ENCODE assay signal across 13 cellular contexts in genomic region chr20:19928379-19929360, GRCh38.
DNase-seq lines count a peak whose midpoint lies in the region; ATAC-seq and TF ChIP-seq lines count a peak whose summit lies in the region.
"Had no signal": no experiment of that assay in that cellular context is flagged by ENCODE, and none has a peak within 500 bp of the region (broad histone marks: within the 10 kb centered on the region; RNA-seq: fewer than 3 reads in every experiment).

No MANE protein-coding gene starts in this region.

- no peaks in the 10 kb centered on the region for H3F3A ChIP-seq in GM23338 (replicated peaks; ENCODE audit: low read depth)

- peaks cover 5% of the 10 kb centered on the region for H3K27me3 Mint-ChIP-seq in GM23338 (ENCODE audit: insufficient read depth, low read depth, poor library complexity)
- H3K27me3 Mint-ChIP-seq: IgD-negative memory B cell had no signal

- H3K4me1 ChIP-seq in GM23338 (ENCODE audit: insufficient read depth) (no peaks in the 10 kb centered on the region; the same call in 1 of the 2 replicates), RWPE2 (ENCODE audit: insufficient read depth, poor library complexity, severe bottlenecking) (peaks cover 19% of the 10 kb centered on the region), gastroesophageal sphincter (peaks cover 0 to 55% (median 7%) of the 10 kb centered on the region in 3 donors)

- ATAC-seq in GM23338: no peak
- peak; percentile 99 for ATAC-seq in RWPE2 (ENCODE audit: low read depth)
- ATAC-seq in gastroesophageal sphincter: peak; percentile 61
- no peak for ATAC-seq in HG03095 (IDR thresholded peaks at IDR 0.05; ENCODE audit: unreplicated experiment)

- H3K79me2 ChIP-seq in GM23338 (replicated peaks; ENCODE audit: insufficient read depth): no peaks in the 10 kb centered on the region

- intact Hi-C loops in posterior vena cava (cut with DNase I): no loop called here

- no peak overlapping the region for H3K4me2 ChIP-seq in GM23338

- H3K36me3 Mint-ChIP-seq in GM23338 (ENCODE audit: low read depth): no peaks in the 10 kb centered on the region
- H3K36me3 Mint-ChIP-seq: IgD-negative memory B cell had no signal

- no peaks in the 10 kb centered on the region for H3K36me3 ChIP-seq in GM23338 (ENCODE audit: insufficient read depth)
- H3K36me3 ChIP-seq in RWPE2 (ENCODE audit: low read depth): no peaks in the 10 kb centered on the region
- H3K36me3 ChIP-seq in gastroesophageal sphincter: no peaks in the 10 kb centered on the region
- H3K36me3 ChIP-seq: vagina had no signal

- H3K4me3 ChIP-seq in GM23338 (no peak overlapping the region), RWPE2 (ENCODE audit: severe bottlenecking) (no peak overlapping the region), gastroesophageal sphincter (no peak overlapping the region)
- H3K4me3 ChIP-seq: vagina had no signal

- no peak overlapping the region for H2AFZ ChIP-seq in GM23338

- TF ChIP-seq CTCF in GM23338 (conservative IDR thresholded peaks at IDR 0.05; ENCODE audit: low read depth in 2 of 2) (no peak), RWPE2 (IDR thresholded peaks at IDR 0.05; ENCODE audit: poor library complexity, severe bottlenecking) (peak; percentile 18), gastroesophageal sphincter (IDR thresholded peaks at IDR 0.05) (no peak)

- no peaks in the 10 kb centered on the region for H3K9me3 ChIP-seq in RWPE2 (ENCODE audit: severe bottlenecking)
- no peaks in the 10 kb centered on the region for H3K9me3 ChIP-seq in gastroesophageal sphincter
- H3K9me3 ChIP-seq: vagina had no signal

- H3K9me2 ChIP-seq in GM23338 (ENCODE audit: insufficient read depth): peaks cover 3% of the 10 kb centered on the region; the same call in 1 of the 2 replicates

- H3K27me3 ChIP-seq in GM23338 (ENCODE audit: insufficient read depth): no peaks in the 10 kb centered on the region
- H3K27me3 ChIP-seq in RWPE2 (ENCODE audit: insufficient read depth, poor library complexity, severe bottlenecking): no peaks in the 10 kb centered on the region
- no peaks in the 10 kb centered on the region for H3K27me3 ChIP-seq in gastroesophageal sphincter
- H3K27me3 ChIP-seq: vagina had no signal

- no peak overlapping the region for H3K4me3 Mint-ChIP-seq in GM23338

- H3K4me1 Mint-ChIP-seq in GM23338: peaks cover 9% of the 10 kb centered on the region

- H3K27ac ChIP-seq in GM23338 (ENCODE audit: low read depth) (no peak overlapping the region), RWPE2 (ENCODE audit: poor library complexity, severe bottlenecking) (peak overlapping the region; percentile 80), gastroesophageal sphincter (peak overlapping the region in 2 of 4 donors; percentile 14 to 41)

- WGBS in gastroesophageal sphincter (ENCODE audit: low coverage in 1 of 2), 2 donors: 86 to 88% methylated on average over 3 to 4 of the region's 8 CpGs

- no peak for DNase-seq in GM23338 (ENCODE audit: low spot score)
- DNase-seq in RWPE2 (ENCODE audit: low spot score): peak; percentile 93
- DNase-seq in posterior vena cava (ENCODE audit: low spot score): peak; percentile 75
- no peak for DNase-seq in AG08395 (ENCODE audit: low spot score)
- no peak for DNase-seq in G401 (ENCODE audit: low spot score)
- no peak for DNase-seq in RKO (ENCODE audit: low spot score)
- DNase-seq: activated T-cell treated with anti-CD3 and anti-CD28 coated beads, Interleukin-2, amount 50 U/mL, for 48 hours; DMS153; NCI-H1930 had no signal

- no peak for TF ChIP-seq EP300 in gastroesophageal sphincter (IDR thresholded peaks at IDR 0.05)

- H3K27ac Mint-ChIP-seq in GM23338: peak overlapping the region; percentile 23; the same call in 1 of the 2 replicates
- H3K27ac Mint-ChIP-seq: IgD-negative memory B cell had no signal

- H3K9me3 Mint-ChIP-seq in GM23338: no peaks in the 10 kb centered on the region
- H3K9me3 Mint-ChIP-seq: IgD-negative memory B cell had no signal

- in situ Hi-C loops in G401 (cut with HindIII; ENCODE audit: low sequenced_read_pairs): no loop called here

- no peaks in the 10 kb centered on the region for H4K20me1 ChIP-seq in GM23338 (replicated peaks; ENCODE audit: insufficient read depth)

- no peak for TF ChIP-seq POLR2A in gastroesophageal sphincter (IDR thresholded peaks at IDR 0.05)

TF ChIP-seq in GM23338, 12 proteins besides CTCF, POLR2A, EP300 and RAD21:
- no peak for TF ChIP-seq ETS1 (IDR thresholded peaks at IDR 0.05)

Comparison
In these comparisons a context has a peak if more than half of its experiments do, and no peak if none do; other contexts are left out.
1. ATAC-seq: peak in RWPE2 (single experiment) and gastroesophageal sphincter (single experiment); none in GM23338 (single experiment) and HG03095 (single experiment).
2. DNase-seq: peak in RWPE2 (single experiment) and posterior vena cava (single experiment); none in GM23338 (single experiment), AG08395 (single experiment), G401 (single experiment) and RKO (single experiment).